ENCODE assay signal across 28 cellular contexts in the genomic region with DNA sequence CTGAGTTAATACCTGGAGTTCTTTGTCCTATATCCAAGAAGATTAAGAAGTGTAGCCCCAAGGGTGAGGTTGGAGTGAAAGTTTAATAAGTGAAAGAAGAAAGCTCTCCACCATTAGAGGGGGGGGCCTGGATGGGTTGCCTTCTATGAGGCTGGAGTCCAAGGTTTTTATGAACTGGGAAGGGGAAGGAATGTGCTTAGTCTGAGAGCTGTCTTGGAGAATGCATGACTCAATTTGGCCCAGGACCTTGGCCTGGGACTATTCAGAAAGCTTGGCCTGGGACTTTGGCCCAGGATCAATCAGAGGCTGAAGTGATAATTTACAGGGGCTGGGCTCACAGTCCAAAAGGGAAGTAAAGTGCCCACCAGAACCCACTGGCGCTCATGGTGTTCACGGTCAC.
"Had no signal": no experiment of that assay in that cellular context is flagged by ENCODE, and none has a peak within 500 bp of the region (broad histone marks: within the 10 kb centered on the region; RNA-seq: fewer than 3 reads in every experiment).

No MANE protein-coding gene starts in this region.

- ATAC-seq: activated CD8-positive, alpha-beta memory T cell treated with anti-CD3 and anti-CD28 coated beads, Interleukin-2, amount 10 ng/mL, durations not matched to agents 7 days and 5 days; activated naive CD4-positive, alpha-beta T cell treated with anti-CD3 and anti-CD28 coated beads, Interleukin-2, amount 50 U/mL, for 72 hours; Panc1; T-helper 17 cell had no signal

- H3K4me3 ChIP-seq: cardiac muscle cell had no signal

- DNase-seq: activated B cell treated with CpG ODN at 0.5 μM for 24 hours; activated CD4-positive, alpha-beta T cell treated with anti-CD3 and anti-CD28 coated beads for 1 hour; activated CD4-positive, alpha-beta T cell treated with anti-CD3 and anti-CD28 coated beads, Interleukin-2, amount 10 ng/mL, durations not matched to agents 24 days and 14 days; activated CD4-positive, alpha-beta T cell treated with anti-CD3 and anti-CD28 coated beads, Interleukin-2, amount 50 U/mL, for 48 hours; activated CD8-positive, alpha-beta memory T cell treated with anti-CD3 and anti-CD28 coated beads, Interleukin-2, amount 10 ng/mL, durations not matched to agents 7 days and 5 days; activated effector memory CD4-positive, alpha-beta T cell treated with Interleukin-2 at 50 U/mL for 16 hours; activated naive CD4-positive, alpha-beta T cell treated with Interleukin-2 at 50 U/mL for 16 hours; activated T-cell treated with anti-CD3 and anti-CD28 coated beads, Interleukin-2, amount 50 U/mL, for 24 hours; amygdala; brain microvascular endothelial cell; cerebellar nuclear complex; NCI-H1092; NCI-H1417; NCI-H1930; NCI-H2171 treated with DMSO at 0.1 percent for 48 hours; NCI-H226; NCI-H526; NCI-H82; NK-92 treated with Interleukin-12 subunit alpha and Interleukin-12 subunit beta, amount 100 ng/mL, for 24 hours; OCI-M1; SHP77 treated with DMSO at 0.1 percent for 48 hours; T-helper 17 cell; T-helper 9 cell had no signal

- H3K9me3 Mint-ChIP-seq: activated B cell treated with CpG ODN at 0.5 μM for 24 hours; activated CD4-positive, alpha-beta T cell treated with anti-CD3 and anti-CD28 coated beads, Interleukin-2, amount 10 ng/mL, durations not matched to agents 24 days and 14 days; activated T-cell treated with anti-CD3 and anti-CD28 coated beads, Interleukin-2, amount 50 U/mL, for 24 hours; activated T-helper 1 cell treated with anti-CD3 and anti-CD28 coated beads, Interleukin-12 subunit alpha, Interleukin-12 subunit beta, Interleukin-2, Interleukin-4 antibody, amounts not matched to agents 30 ng/mL and 10 ng/mL and 1 ng/mL, durations not matched to agents 14 hours and 24 hours and 36 hours had no signal

- H3K36me3 ChIP-seq: brain microvascular endothelial cell, cardiac muscle cell had no signal

- H3K27ac Mint-ChIP-seq: activated B cell treated with CpG ODN at 0.5 μM for 24 hours; activated CD4-positive, alpha-beta T cell treated with anti-CD3 and anti-CD28 coated beads, Interleukin-2, amount 10 ng/mL, durations not matched to agents 24 days and 14 days; activated CD8-positive, alpha-beta memory T cell treated with anti-CD3 and anti-CD28 coated beads, Interleukin-2, amount 10 ng/mL, durations not matched to agents 7 days and 5 days; activated naive CD4-positive, alpha-beta T cell treated with anti-CD3 and anti-CD28 coated beads, Interleukin-2, amount 50 U/mL, for 72 hours; activated T-cell treated with anti-CD3 and anti-CD28 coated beads, Interleukin-2, amount 50 U/mL, for 24 hours; activated T-helper 1 cell treated with anti-CD3 and anti-CD28 coated beads, Interleukin-12 subunit alpha, Interleukin-12 subunit beta, Interleukin-2, Interleukin-4 antibody, amounts not matched to agents 30 ng/mL and 10 ng/mL and 1 ng/mL, durations not matched to agents 14 hours and 24 hours and 36 hours; T-helper 17 cell had no signal

- H3K27ac ChIP-seq: brain microvascular endothelial cell, cardiac muscle cell, RWPE1 had no signal

- H3K4me1 Mint-ChIP-seq: activated B cell treated with CpG ODN at 0.5 μM for 24 hours; activated CD4-positive, alpha-beta T cell treated with anti-CD3 and anti-CD28 coated beads, Interleukin-2, amount 10 ng/mL, durations not matched to agents 24 days and 14 days; activated CD8-positive, alpha-beta memory T cell treated with anti-CD3 and anti-CD28 coated beads, Interleukin-2, amount 10 ng/mL, durations not matched to agents 7 days and 5 days; T-helper 17 cell had no signal

- H3K27me3 ChIP-seq: brain microvascular endothelial cell, cardiac muscle cell had no signal

- H3K36me3 Mint-ChIP-seq: activated CD8-positive, alpha-beta memory T cell treated with anti-CD3 and anti-CD28 coated beads, Interleukin-2, amount 10 ng/mL, durations not matched to agents 7 days and 5 days had no signal

- H3K4me3 Mint-ChIP-seq: activated B cell treated with CpG ODN at 0.5 μM for 24 hours; activated CD4-positive, alpha-beta T cell treated with anti-CD3 and anti-CD28 coated beads, Interleukin-2, amount 10 ng/mL, durations not matched to agents 24 days and 14 days; activated CD8-positive, alpha-beta memory T cell treated with anti-CD3 and anti-CD28 coated beads, Interleukin-2, amount 10 ng/mL, durations not matched to agents 7 days and 5 days; activated T-cell treated with anti-CD3 and anti-CD28 coated beads, Interleukin-2, amount 50 U/mL, for 24 hours; activated T-helper 1 cell treated with anti-CD3 and anti-CD28 coated beads, Interleukin-12 subunit alpha, Interleukin-12 subunit beta, Interleukin-2, Interleukin-4 antibody, amounts not matched to agents 30 ng/mL and 10 ng/mL and 1 ng/mL, durations not matched to agents 14 hours and 24 hours and 36 hours; T-helper 17 cell had no signal

- H3K27me3 Mint-ChIP-seq: activated B cell treated with CpG ODN at 0.5 μM for 24 hours; activated CD4-positive, alpha-beta T cell treated with anti-CD3 and anti-CD28 coated beads, Interleukin-2, amount 10 ng/mL, durations not matched to agents 24 days and 14 days; activated CD8-positive, alpha-beta memory T cell treated with anti-CD3 and anti-CD28 coated beads, Interleukin-2, amount 10 ng/mL, durations not matched to agents 7 days and 5 days; activated T-cell treated with anti-CD3 and anti-CD28 coated beads, Interleukin-2, amount 50 U/mL, for 24 hours; T-helper 17 cell had no signal
